26 cellular contexts compared by ENCODE assay signal in genomic region chr13:55402867-55403266, GRCh38.
"Had no signal": no experiment of that assay in that cellular context is flagged by ENCODE, and none has a peak within 500 bp of the region (broad histone marks: within the 10 kb centered on the region; RNA-seq: fewer than 3 reads in every experiment).

No MANE protein-coding gene starts in this region.

- ATAC-seq: effector memory CD8-positive, alpha-beta T cell; esophagus mucosa; gastrocnemius medialis; heart right ventricle; left cardiac atrium; left lung; left ventricle myocardium superior; lower lobe of right lung; mucosa of descending colon had no signal

- H3K27me3 ChIP-seq: colonic mucosa, esophagus squamous epithelium, gastrocnemius medialis, heart right ventricle, left lung had no signal

- FAIRE-seq: endometrium, islet of Langerhans, keratinocyte had no signal

- H3K9me3 ChIP-seq: colonic mucosa, esophagus squamous epithelium, gastrocnemius medialis, heart right ventricle, left lung, lower lobe of right lung had no signal

- DNase-seq: colonic mucosa; cortex of kidney; effector CD8-positive, alpha-beta T cell; effector memory CD8-positive, alpha-beta T cell; endodermal cell; erythroblast; esophagus squamous epithelium; foreskin fibroblast; foreskin melanocyte; gastrocnemius medialis; glutamatergic neuron; head of caudate nucleus; heart right ventricle; hippocampal formation; left cardiac atrium; left lung; left ventricle myocardium superior; lower lobe of right lung; mesenchymal stem cell; mucosa of descending colon; naive B cell had no signal

- H3K4me1 ChIP-seq: colonic mucosa, esophagus squamous epithelium, gastrocnemius medialis, heart right ventricle, left lung, lower lobe of right lung had no signal

- H3K27ac ChIP-seq: colonic mucosa, epithelial cell of prostate, esophagus squamous epithelium, gastrocnemius medialis, heart right ventricle, left lung, lower lobe of right lung had no signal

- H3K4me3 ChIP-seq: colonic mucosa, esophagus squamous epithelium, gastrocnemius medialis, heart right ventricle, left lung, lower lobe of right lung, mucosa of descending colon had no signal

- H3K36me3 ChIP-seq: colonic mucosa, esophagus squamous epithelium, gastrocnemius medialis, heart right ventricle, left lung, lower lobe of right lung had no signal
